In the genomic region with DNA sequence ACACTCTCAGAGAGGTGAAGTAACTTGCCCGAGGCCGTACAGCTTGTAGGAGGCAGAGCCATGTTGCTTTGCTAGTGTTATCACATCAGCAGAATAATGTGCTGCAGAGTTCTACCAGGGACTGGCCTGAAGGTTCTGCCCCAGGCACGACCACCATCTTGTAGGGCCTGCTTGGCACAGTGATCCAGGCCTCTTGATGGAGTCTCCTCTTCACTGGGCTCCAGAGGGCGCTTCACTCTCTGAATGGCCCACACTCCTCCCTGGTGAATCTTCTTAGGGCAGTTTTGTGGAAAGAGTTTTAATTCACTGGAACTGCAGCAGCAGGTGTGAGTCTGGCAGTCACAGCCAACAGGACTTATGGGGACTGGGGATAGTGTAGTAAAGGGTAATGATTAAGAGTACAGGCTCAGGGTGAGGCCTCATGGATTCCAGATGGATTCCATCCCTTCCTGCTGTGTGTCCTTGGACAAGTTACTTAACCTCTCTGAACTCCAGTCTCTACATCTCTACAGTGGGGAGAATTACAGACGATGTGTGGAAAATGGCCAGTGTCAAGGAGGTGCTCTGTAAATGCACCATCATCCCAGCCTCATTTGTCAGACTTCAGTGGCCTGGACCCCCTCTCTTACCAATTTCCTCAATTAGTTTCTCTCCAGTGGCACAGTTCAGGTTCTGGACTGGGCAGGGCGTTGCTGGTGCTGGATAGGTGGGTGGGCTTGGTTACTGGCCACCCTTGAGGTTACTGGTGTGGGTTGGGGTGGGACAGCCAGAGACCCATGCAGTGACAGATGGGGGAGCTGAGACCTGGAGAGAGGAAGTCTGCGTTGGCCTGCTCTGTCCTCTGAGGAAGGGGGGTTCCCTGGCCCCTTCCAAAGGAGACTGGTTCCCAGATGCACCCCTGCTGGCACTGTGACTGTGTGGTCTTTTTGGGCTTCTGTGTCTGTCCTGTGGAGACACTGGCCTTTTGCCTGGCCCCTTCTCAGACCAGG, we compare ENCODE assay signal across 14 cellular contexts. TPM values are rescaled to one million over a fixed set of nuclear protein-coding genes. Genes with fewer than 3 reads are reported as not detected.
DNase-seq lines count a peak whose midpoint lies in the region; ATAC-seq and TF ChIP-seq lines count a peak whose summit lies in the region.
"Had no signal": no experiment of that assay in that cellular context is flagged by ENCODE, and none has a peak within 500 bp of the region (broad histone marks: within the 10 kb centered on the region; RNA-seq: fewer than 3 reads in every experiment).

No MANE protein-coding gene starts in this region.

- H3K4me1 ChIP-seq in DOHH2 (ENCODE audit: control insufficient read depth, low read length), result peaks cover 7% of the 10 kb centered on the region
- peaks cover 3% of the 10 kb centered on the region; the same call in 1 of the 2 replicates for H3K4me1 ChIP-seq in H9 (ENCODE audit: insufficient read depth, low read length)
- H3K4me1 ChIP-seq in SJCRH30, result no peaks in the 10 kb centered on the region
- H3K4me1 ChIP-seq: tibial artery had no signal

- H3K9me3 Mint-ChIP-seq in H9 (peaks cover 3 to 6% of the 10 kb centered on the region in 2 experiments; a peak in 3 of 5 replicates), immature natural killer cell (no peaks in the 10 kb centered on the region)
- H3K9me3 Mint-ChIP-seq in activated naive CD8-positive, alpha-beta T cell treated with anti-CD3 and anti-CD28 coated beads for 36 hours, result no peaks in the 10 kb centered on the region
- H3K9me3 Mint-ChIP-seq: activated CD4-positive, alpha-beta memory T cell treated with anti-CD3 and anti-CD28 coated beads for 36 hours; activated naive CD8-positive, alpha-beta T cell treated with anti-CD3 and anti-CD28 coated beads, Interleukin-2, amount 10 ng/mL, durations not matched to agents 7 days and 5 days; dendritic cell treated with granulocyte-macrophage colony-stimulating factor and Interleukin-4, amounts not matched to agents 40 ng/mL and 50 ng/mL, for 4 days; T-cell had no signal

- H3K4me1 Mint-ChIP-seq in H9 (peaks cover 16 to 24% of the 10 kb centered on the region in 2 experiments), immature natural killer cell (no peaks in the 10 kb centered on the region)
- peaks cover 3% of the 10 kb centered on the region for H3K4me1 Mint-ChIP-seq in activated naive CD8-positive, alpha-beta T cell treated with anti-CD3 and anti-CD28 coated beads for 36 hours

- H4K20me1 ChIP-seq in DOHH2 (ENCODE audit: control insufficient read depth, insufficient read depth, low read depth, low read length) (no peaks in the 10 kb centered on the region), H9 (ENCODE audit: control insufficient read depth, insufficient read depth, insufficient read length) (no peaks in the 10 kb centered on the region)

- H3K27me3 ChIP-seq in DOHH2 (ENCODE audit: control insufficient read depth, low read length) (0 out of 2 replicates have a peak, but pooled peaks cover 3% of the 10 kb centered on the region), H9 (ENCODE audit: insufficient read depth, low read length) (no peaks in the 10 kb centered on the region), SJCRH30 (peaks cover 12% of the 10 kb centered on the region; the same call in 1 of the 2 replicates)

- H3K4me3 ChIP-seq in DOHH2 (ENCODE audit: low read length) (no peak overlapping the region), SJCRH30 (no peak overlapping the region)
- H3K4me3 ChIP-seq: tibial artery had no signal

- DNase-seq in H9 (peak; percentile 56), SJCRH30 (peak; percentile 36 to 53), iPS-NIHi7 (ENCODE audit: extremely low spot score) (peak; percentile 56), immature natural killer cell (no peak), NK-92 (lab: John Stamatoyannopoulos, UW; ENCODE audit: unreplicated experiment) (no peak)
- DNase-seq in activated naive CD8-positive, alpha-beta T cell treated with anti-CD3 and anti-CD28 coated beads for 36 hours, result no peak
- DNase-seq: activated CD4-positive, alpha-beta memory T cell treated with anti-CD3 and anti-CD28 coated beads for 36 hours; activated naive CD8-positive, alpha-beta T cell treated with anti-CD3 and anti-CD28 coated beads, Interleukin-2, amount 10 ng/mL, durations not matched to agents 7 days and 5 days; DMS153 had no signal

- no peak overlapping the region for H2BK120ac ChIP-seq in H9 (ENCODE audit: low read depth, low read length, poor library complexity, severe bottlenecking)

- no peak overlapping the region for H2BK15ac ChIP-seq in H9 (ENCODE audit: low read depth, low read length)

- H3K36me3 ChIP-seq in DOHH2 (ENCODE audit: control insufficient read depth, low read length), result no peaks in the 10 kb centered on the region
- no peaks in the 10 kb centered on the region for H3K36me3 ChIP-seq in SJCRH30
- H3K36me3 ChIP-seq: tibial artery had no signal

- no peak overlapping the region for H4K91ac ChIP-seq in H9 (ENCODE audit: insufficient read length, low read depth, low read length)

- H2BK12ac ChIP-seq in H9 (ENCODE audit: insufficient read length, low read depth, low read length), result no peak overlapping the region

- no peak overlapping the region for H2BK5ac ChIP-seq in H9 (ENCODE audit: insufficient read length, low read length)

- H3K36me3 Mint-ChIP-seq in H9 (ENCODE audit: insufficient read depth in 1 of 3, low read depth in 3 of 3) (no peaks in the 10 kb centered on the region), immature natural killer cell (no peaks in the 10 kb centered on the region)
- H3K36me3 Mint-ChIP-seq in activated naive CD8-positive, alpha-beta T cell treated with anti-CD3 and anti-CD28 coated beads for 36 hours, result no peaks in the 10 kb centered on the region
- H3K36me3 Mint-ChIP-seq: activated CD4-positive, alpha-beta memory T cell treated with anti-CD3 and anti-CD28 coated beads for 36 hours; activated naive CD8-positive, alpha-beta T cell treated with anti-CD3 and anti-CD28 coated beads, Interleukin-2, amount 10 ng/mL, durations not matched to agents 7 days and 5 days; T-cell had no signal

- H2BK20ac ChIP-seq in H9 (ENCODE audit: low read depth, low read length, poor library complexity, severe bottlenecking), result no peak overlapping the region

- no peak overlapping the region for H3K27ac Mint-ChIP-seq in H9
- no peak overlapping the region for H3K27ac Mint-ChIP-seq in immature natural killer cell
- no peak overlapping the region for H3K27ac Mint-ChIP-seq in activated naive CD8-positive, alpha-beta T cell treated with anti-CD3 and anti-CD28 coated beads for 36 hours
- H3K27ac Mint-ChIP-seq: activated CD4-positive, alpha-beta memory T cell treated with anti-CD3 and anti-CD28 coated beads for 36 hours; activated naive CD8-positive, alpha-beta T cell treated with anti-CD3 and anti-CD28 coated beads, Interleukin-2, amount 10 ng/mL, durations not matched to agents 7 days and 5 days; dendritic cell treated with granulocyte-macrophage colony-stimulating factor and Interleukin-4, amounts not matched to agents 40 ng/mL and 50 ng/mL, for 4 days; T-cell had no signal

- H2AK5ac ChIP-seq in H9 (ENCODE audit: insufficient read length, low read length), result no peak overlapping the region

- H3K9ac ChIP-seq in H9 (ENCODE audit: extremely low read depth, insufficient read length, low read length), result no peak overlapping the region

- H3K27me3 Mint-ChIP-seq in H9 (ENCODE audit: low read depth) (peaks cover 6% of the 10 kb centered on the region), immature natural killer cell (ENCODE audit: low read depth in 3 of 3) (peaks cover 0 to 8% (median 5%) of the 10 kb centered on the region in 3 donors)
- peaks cover 11% of the 10 kb centered on the region for H3K27me3 Mint-ChIP-seq in activated naive CD8-positive, alpha-beta T cell treated with anti-CD3 and anti-CD28 coated beads for 36 hours

- H3K9me2 ChIP-seq in DOHH2 (replicated peaks; ENCODE audit: control insufficient read depth, low read length), result no peaks in the 10 kb centered on the region

- H3K23ac ChIP-seq in H9 (ENCODE audit: insufficient read length, low read depth, low read length), result no peak overlapping the region

- no peak overlapping the region for H3K56ac ChIP-seq in H9 (ENCODE audit: insufficient read length, low read depth, low read length)

- no peak for ATAC-seq in HG02885 (IDR thresholded peaks at IDR 0.05; ENCODE audit: poor library complexity, unreplicated experiment)
- ATAC-seq: T-cell had no signal

- no peaks in the 10 kb centered on the region for H3F3A ChIP-seq in DOHH2 (ENCODE audit: control insufficient read depth, insufficient read depth)

- no peak overlapping the region for H4K8ac ChIP-seq in H9 (replicated peaks; ENCODE audit: insufficient read length, low read depth, low read length)

- WGBS in H9 (ENCODE audit: extremely low coverage, insufficient read length, low lambda C conversion rate), result no CpG with 5 or more reads among the region's 7 CpGs

- H3K18ac ChIP-seq in H9 (ENCODE audit: insufficient read length, low read depth, low read length), result no peak overlapping the region

- no peak overlapping the region for H3K4me3 Mint-ChIP-seq in H9
- no peak overlapping the region for H3K4me3 Mint-ChIP-seq in immature natural killer cell
- H3K4me3 Mint-ChIP-seq in activated naive CD8-positive, alpha-beta T cell treated with anti-CD3 and anti-CD28 coated beads for 36 hours, result no peak overlapping the region
- H3K4me3 Mint-ChIP-seq: activated CD4-positive, alpha-beta memory T cell treated with anti-CD3 and anti-CD28 coated beads for 36 hours; activated naive CD8-positive, alpha-beta T cell treated with anti-CD3 and anti-CD28 coated beads, Interleukin-2, amount 10 ng/mL, durations not matched to agents 7 days and 5 days; dendritic cell treated with granulocyte-macrophage colony-stimulating factor and Interleukin-4, amounts not matched to agents 40 ng/mL and 50 ng/mL, for 4 days; T-cell had no signal

- TF ChIP-seq CTCF in DOHH2 (IDR thresholded peaks at IDR 0.05; ENCODE audit: low read depth, low read length, poor library complexity, severe bottlenecking) (peak; percentile 49), H9 (conservative IDR thresholded peaks at IDR 0.05) (peak; percentile 58)

- no peaks in the 10 kb centered on the region for H3K9me3 ChIP-seq in DOHH2 (ENCODE audit: control insufficient read depth, insufficient read depth, low read length)
- no peaks in the 10 kb centered on the region for H3K9me3 ChIP-seq in H9 (ENCODE audit: control insufficient read depth, low read depth, low read length)
- H3K9me3 ChIP-seq in SJCRH30 (replicated peaks), result no peaks in the 10 kb centered on the region

- H4K5ac ChIP-seq in H9 (ENCODE audit: insufficient read length, low read depth, low read length), result no peak overlapping the region

- no peak overlapping the region for H2AFZ ChIP-seq in H9 (ENCODE audit: low read length)

- H3T11ph ChIP-seq in H9 (ENCODE audit: low read length), result no peak overlapping the region

- no peaks in the 10 kb centered on the region for H3K79me1 ChIP-seq in H9 (ENCODE audit: insufficient read depth, low read depth, low read length, poor library complexity, severe bottlenecking)

- H3K79me2 ChIP-seq in DOHH2 (ENCODE audit: control insufficient read depth, low read length) (no peaks in the 10 kb centered on the region), H9 (ENCODE audit: insufficient read depth, low read length) (no peaks in the 10 kb centered on the region)

- H3K27ac ChIP-seq in DOHH2 (ENCODE audit: low read depth, low read length) (no peak overlapping the region), H9 (ENCODE audit: insufficient read length, low read depth, low read length) (no peak overlapping the region), SJCRH30 (no peak overlapping the region)
- H3K27ac ChIP-seq: tibial artery had no signal

- H3K4ac ChIP-seq in H9 (ENCODE audit: low read depth, low read length), result no peak overlapping the region

- no peak overlapping the region for H3K4me2 ChIP-seq in DOHH2 (ENCODE audit: low read length)
- no peak overlapping the region for H3K4me2 ChIP-seq in H9 (ENCODE audit: insufficient read depth, insufficient read length, low read length)

- no peaks in the 10 kb centered on the region for H3K23me2 ChIP-seq in H9 (ENCODE audit: insufficient read length, low read depth, low read length, poor library complexity, severe bottlenecking)

- H3K14ac ChIP-seq in H9 (ENCODE audit: insufficient read depth, low read length), result no peak overlapping the region

RNA-seq across cellular contexts. Expression of gene CSF3R, which starts 45.9 kb away (rescaled TPM):
- not detected in 2 replicates for total RNA-seq in H9 (2021)
- not detected in 2 replicates for total RNA-seq in SJCRH30 (2014; rRNA removed; shearing (Covaris generic))
- polyA plus RNA-seq in immature natural killer cell, result 1 to 10 TPM in 2 of 3 donors, under 1 TPM in 1; 0.91 to 3.1 (median 2.0) TPM
- under 1 TPM; 0.04 to 0.06 TPM for total RNA-seq in activated naive CD8-positive, alpha-beta T cell treated with anti-CD3 and anti-CD28 coated beads for 36 hours
- total RNA-seq: activated CD4-positive, alpha-beta memory T cell treated with anti-CD3 and anti-CD28 coated beads for 36 hours had no signal

Comparison
In these comparisons a context has a peak if more than half of its experiments do, and no peak if none do; other contexts are left out.
1. DNase-seq: peak in H9 (single experiment), SJCRH30 (2 of 2) and iPS-NIHi7 (single experiment); none in immature natural killer cell (0 of 3), NK-92 (single experiment) and activated naive CD8-positive, alpha-beta T cell treated with anti-CD3 and anti-CD28 coated beads for 36 hours (single experiment).